Comparison of ENCODE assay signal across 21 cellular contexts in genomic region chr3:52002768-52003167, GRCh38. TPM values are rescaled to one million over a fixed set of nuclear protein-coding genes. Genes with fewer than 3 reads are reported as not detected.
A peak's percentile ranks its signal among the peaks of the same experiment; 100 is the strongest.
DNase-seq lines count a peak whose midpoint lies in the region; ATAC-seq, FAIRE-seq and TF ChIP-seq lines count a peak whose summit lies in the region.
"Had no signal": no experiment of that assay in that cellular context is flagged by ENCODE, and none has a peak within 500 bp of the region (broad histone marks: within the 10 kb centered on the region; RNA-seq: fewer than 3 reads in every experiment).

No MANE protein-coding gene starts in this region.

- 43% methylated on average over 6 of the region's 6 CpGs; no CpG with 5 or more reads in 1 of the 2 experiments for WGBS in H1 (ENCODE audit: extremely low coverage in 1 of 2, insufficient coverage in 1 of 2, insufficient read length in 1 of 2, insufficient replicate concordance in 2 of 2, low coverage in 1 of 2, low lambda C conversion rate in 2 of 2, missing lambda C conversion rate in 1 of 2), 2 experiments

- H3K4ac ChIP-seq in H1 (replicated peaks; ENCODE audit: insufficient read length, low read depth, low read length) = no peak overlapping the region

- H4K5ac ChIP-seq in H1 (ENCODE audit: insufficient read length, low read depth, low read length) = no peak overlapping the region

- TF ChIP-seq POLR2A in H1 (IDR thresholded peaks at IDR 0.05; ENCODE audit: control extremely low read depth in 1 of 2, low read depth in 2 of 2, low read length in 2 of 2) = no peak

- H3K23ac ChIP-seq in H1 (ENCODE audit: insufficient read length) = no peak overlapping the region

- H2BK12ac ChIP-seq in H1 (ENCODE audit: low read depth, low read length) = no peak overlapping the region

- no peak overlapping the region for H3K14ac ChIP-seq in H1 (ENCODE audit: insufficient read length)

- no peak overlapping the region for H3K9ac ChIP-seq in H1 (replicated peaks in 1 of 4; ENCODE audit: extremely low read depth in 1 of 4, low read depth in 3 of 4, low read length in 3 of 4)
- H3K9ac ChIP-seq: KMS-11, SK-N-SH had no signal

- no peak overlapping the region for H2BK120ac ChIP-seq in H1 (replicated peaks; ENCODE audit: low read depth, low read length)

- POLR2A ChIA-PET in RWPE1 (lab: Yijun Ruan, JAX; ENCODE audit: low non-redundant PET) = no interaction called here
- POLR2A ChIA-PET in H1 (lab: Charles Lee; ENCODE audit: partially characterized antibody) = interaction anchor here (0.9 to 3.8 kb wide), 7 partner anchors 8 to 152 kb away, joined by 3 to 24 read pairs (median 5); partner anchors contain the start of genes DUSP7 and POC1A

- H2BK20ac ChIP-seq in H1 (ENCODE audit: low read length) = no peak overlapping the region

- H4K20me1 ChIP-seq in H1 (replicated peaks in 1 of 2; ENCODE audit: control insufficient read depth in 1 of 2, insufficient read depth in 2 of 2, low read length in 2 of 2) = no peaks in the 10 kb centered on the region

- H3K18ac ChIP-seq in H1 (ENCODE audit: extremely low read depth, low read length) = no peak overlapping the region

- DNase-seq in H7 (peak; percentile 79), RWPE1 (ENCODE audit: low spot score) (no peak), H1 (ENCODE audit: low read depth in 1 of 2, low spot score in 2 of 2) (peak in 1 of 2 experiments; percentile 59), DMS 273 treated with DMSO at 0.1 percent for 48 hours (lab: John Stamatoyannopoulos, UW) (no peak), DMS 273 (lab: John Stamatoyannopoulos, UW; ENCODE audit: unreplicated experiment) (no peak)
- DNase-seq: BE2C; CD4-positive, CD25-positive, alpha-beta regulatory T cell; DND-41; HCEC 1CT; NCI-H1105; NCI-H146; NCI-H2029 treated with DMSO at 0.1 percent for 48 hours; NCI-H2171 treated with DMSO at 0.1 percent for 48 hours; NCI-H526; PC-3; SIG-M5; SK-N-SH had no signal

- CTCF ChIA-PET in RWPE1 (lab: Yijun Ruan, JAX) = interaction anchor here (0.7 to 1.2 kb wide), 2 partner anchors 20 to 38 kb away, joined by 3 read pairs; no protein-coding TSS in a partner anchor
- CTCF ChIA-PET in H1 (lab: Charles Lee; ENCODE audit: partially characterized antibody) = interaction anchor here (0.7 to 24.7 kb wide), 33 partner anchors 10 to 386 kb away, joined by 3 to 984 read pairs (median 8); partner anchors contain the start of genes ABHD14A, ABHD14B, ACY1 and DUSP7

- H3K27me3 ChIP-seq in H7 (ENCODE audit: control insufficient read depth, insufficient read depth, low read length) (no peaks in the 10 kb centered on the region), H1 (replicated peaks in 1 of 4; ENCODE audit: control insufficient read depth in 3 of 4, extremely low read depth in 1 of 4, insufficient read depth in 3 of 4, low read length in 3 of 4) (no peaks in the 10 kb centered on the region; a peak in 2 of 7 replicates), neuron (ENCODE audit: insufficient read depth, low read length) (no peaks in the 10 kb centered on the region)
- H3K27me3 ChIP-seq: BE2C had no signal

- H2AK5ac ChIP-seq in H1 (ENCODE audit: low read depth, low read length) = no peak overlapping the region

- H3K27ac ChIP-seq in RWPE1 (peak overlapping the region; percentile 58), H1 (ENCODE audit: low read depth, low read length) (no peak overlapping the region)
- H3K27ac ChIP-seq: KMS-11 had no signal

- H3K4me1 ChIP-seq in H1 (replicated peaks in 1 of 4; ENCODE audit: control insufficient read depth in 3 of 4, insufficient read depth in 4 of 4, low read length in 3 of 4) = peaks cover 10 to 52% (median 34%) of the 10 kb centered on the region in 4 experiments
- peaks cover 51% of the 10 kb centered on the region for H3K4me1 ChIP-seq in neuron (ENCODE audit: insufficient read depth, low read length)

- H4K8ac ChIP-seq in H1 (ENCODE audit: extremely low read depth, insufficient read depth, low read length) = no peak overlapping the region

- no peak overlapping the region for H2BK15ac ChIP-seq in H1 (ENCODE audit: low read length)

- no peaks in the 10 kb centered on the region for H3K79me1 ChIP-seq in H1 (ENCODE audit: low read depth, low read length)

- H3K4me3 ChIP-seq in H7 (ENCODE audit: insufficient read depth, low read depth, low read length) (no peak overlapping the region), H1 (ENCODE audit: extremely low read depth in 1 of 4, insufficient read depth in 2 of 4, low read depth in 3 of 4, low read length in 4 of 4) (peak overlapping the region in 3 of 4 experiments; percentile 8 to 10 (median 9); a peak in 3 of 8 replicates), neuron (ENCODE audit: low read length) (peak overlapping the region; percentile 32)
- H3K4me3 ChIP-seq: GM12878 had no signal

- TF ChIP-seq EP300 in H1 (IDR thresholded peaks at IDR 0.05; ENCODE audit: borderline replicate concordance in 1 of 2, low read depth in 2 of 2, low read length in 2 of 2) = no peak

- H2AFZ ChIP-seq in H1 (ENCODE audit: low read length) (0 out of 2 replicates have a peak overlapping the region, but pooled peaks have one; percentile 42), neuron (ENCODE audit: low read depth, low read length) (peak overlapping the region; percentile 23)

- TF ChIP-seq CTCF in RWPE1 (conservative IDR thresholded peaks at IDR 0.05; ENCODE audit: low read depth) (no peak), H1 (IDR thresholded peaks at IDR 0.05; ENCODE audit: control extremely low read depth in 1 of 3, insufficient read depth in 1 of 3, low read depth in 1 of 3, low read length in 3 of 3) (no peak)

- peak overlapping the region; percentile 24 to 50; a peak in 3 of 4 replicates for H3K4me2 ChIP-seq in H1 (ENCODE audit: insufficient read depth in 1 of 2, low read depth in 2 of 2, low read length in 2 of 2)
- H3K4me2 ChIP-seq: KMS-11, SK-N-SH had no signal

- FAIRE-seq in H1 (lab: Jason Lieb, UNC) = no peak
- FAIRE-seq: GM12878 had no signal

- peaks cover 3% of the 10 kb centered on the region; the same call in 1 of the 2 replicates for H3K23me2 ChIP-seq in H1 (ENCODE audit: low read depth, low read length)

- no peak overlapping the region for H3K56ac ChIP-seq in H1 (replicated peaks; ENCODE audit: insufficient read length, low read depth, low read length)

- no peaks in the 10 kb centered on the region for H3K36me3 ChIP-seq in H7 (replicated peaks; ENCODE audit: control insufficient read depth, insufficient read depth, low read length)
- no peaks in the 10 kb centered on the region for H3K36me3 ChIP-seq in H1 (ENCODE audit: control insufficient read depth in 2 of 4, insufficient read depth in 4 of 4, low read length in 3 of 4)
- no peaks in the 10 kb centered on the region for H3K36me3 ChIP-seq in neuron (ENCODE audit: insufficient read depth, low read length)
- H3K36me3 ChIP-seq: BE2C had no signal

- TF ChIP-seq RAD21 in H1 (IDR thresholded peaks at IDR 0.05 in 1 of 2, conservative IDR thresholded peaks at IDR 0.05 in 1 of 2; ENCODE audit: low read depth in 2 of 2, low read length in 2 of 2) = no peak

- no peaks in the 10 kb centered on the region for H3K79me2 ChIP-seq in H1 (ENCODE audit: control insufficient read depth in 1 of 2, insufficient read depth in 2 of 2, low read length in 2 of 2)

- H4K91ac ChIP-seq in H1 (replicated peaks; ENCODE audit: insufficient read length, low read length) = no peak overlapping the region

- ATAC-seq in GM21786 (IDR thresholded peaks at IDR 0.05; ENCODE audit: unreplicated experiment) = no peak
- ATAC-seq: GM12878, PC-3 had no signal

- H3K9me3 ChIP-seq in H1 (ENCODE audit: insufficient read depth in 2 of 2, low read depth in 1 of 2, low read length in 1 of 2) (no peaks in the 10 kb centered on the region), neuron (ENCODE audit: low read length) (no peaks in the 10 kb centered on the region)
- H3K9me3 ChIP-seq: BE2C, SK-N-SH had no signal

- no peak overlapping the region for H2BK5ac ChIP-seq in H1 (ENCODE audit: low read depth, low read length)

RNA-seq across cellular contexts. Expression of gene RPL29, which starts 7.1 kb away (rescaled TPM):
- total RNA-seq in H7 (2014; rRNA removed; shearing (Covaris generic)) = 1,001 and 1,107 TPM in 2 replicates
- total RNA-seq in H1 (2021; fragmentation: NEBNext Ultra II Directional; extraction: Animal tissue kit (Norgen Biotek cat#: 25700)) = 1,467 and 1,476 TPM in 2 replicates
- 2,660 and 3,062 TPM in 2 replicates for polyA plus RNA-seq in H1 (2011; rRNA removed)
- 3,021 TPM for polyA plus RNA-seq in H1 (2011; cell fraction: cytosol; rRNA removed)
- 1,988 TPM for polyA plus RNA-seq in H1 (2011; cell fraction: nucleus; rRNA removed)
- polyA plus RNA-seq in H1 (2012, experiment 1 of 2) = 2,347 to 2,838 TPM (median 2,522 TPM) in 4 replicates
- 3,643 TPM for polyA plus RNA-seq in H1 (2012, experiment 2 of 2)
- polyA plus RNA-seq in H1 (2013, experiment 1 of 2) = 2,053 TPM
- 1,963 TPM for polyA plus RNA-seq in H1 (2013, experiment 2 of 2)
- 1,098 and 1,191 TPM in 2 replicates for polyA minus RNA-seq in H1 (2011; rRNA and poly(A)+ RNA removed)
- 1,141 TPM for polyA minus RNA-seq in H1 (2011; cell fraction: cytosol; rRNA and poly(A)+ RNA removed)
- polyA minus RNA-seq in H1 (2011; cell fraction: nucleus; rRNA and poly(A)+ RNA removed) = 716 TPM

RNA-seq across cellular contexts. Expression of gene ACY1, which starts 19.4 kb away (rescaled TPM):
- total RNA-seq in H7 (2014; rRNA removed; shearing (Covaris generic)) = 97.7 and 101 TPM in 2 replicates
- 45.5 and 48.3 TPM in 2 replicates for total RNA-seq in H1 (2021; fragmentation: NEBNext Ultra II Directional; extraction: Animal tissue kit (Norgen Biotek cat#: 25700))
- 113 and 189 TPM in 2 replicates for polyA plus RNA-seq in H1 (2011; rRNA removed)
- polyA plus RNA-seq in H1 (2011; cell fraction: cytosol; rRNA removed) = 84.0 TPM
- 135 TPM for polyA plus RNA-seq in H1 (2011; cell fraction: nucleus; rRNA removed)
- 34.5 to 75.6 TPM (median 65.5 TPM) in 4 replicates for polyA plus RNA-seq in H1 (2012, experiment 1 of 2)
- polyA plus RNA-seq in H1 (2012, experiment 2 of 2) = 75.0 TPM
- polyA plus RNA-seq in H1 (2013, experiment 1 of 2) = 33.1 TPM
- 31.7 TPM for polyA plus RNA-seq in H1 (2013, experiment 2 of 2)
- polyA minus RNA-seq in H1 (2011; rRNA and poly(A)+ RNA removed) = 58.7 and 82.2 TPM in 2 replicates
- 40.8 TPM for polyA minus RNA-seq in H1 (2011; cell fraction: cytosol; rRNA and poly(A)+ RNA removed)
- 47.3 TPM for polyA minus RNA-seq in H1 (2011; cell fraction: nucleus; rRNA and poly(A)+ RNA removed)

RNA-seq across cellular contexts. Expression of gene ABHD14A, which starts 27.9 kb away (rescaled TPM):
- total RNA-seq in H7 (2014; rRNA removed; shearing (Covaris generic)) = 7.5 and 7.7 TPM in 2 replicates
- 1.8 and 4.6 TPM in 2 replicates for total RNA-seq in H1 (2021; fragmentation: NEBNext Ultra II Directional; extraction: Animal tissue kit (Norgen Biotek cat#: 25700))
- polyA plus RNA-seq in H1 (2011; rRNA removed) = 9.8 and 12.4 TPM in 2 replicates
- polyA plus RNA-seq in H1 (2011; cell fraction: cytosol; rRNA removed) = 8.7 TPM
- 6.5 TPM for polyA plus RNA-seq in H1 (2011; cell fraction: nucleus; rRNA removed)
- 2.7 to 5.2 TPM (median 4.4 TPM) in 4 replicates for polyA plus RNA-seq in H1 (2012, experiment 1 of 2)
- 6.5 TPM for polyA plus RNA-seq in H1 (2012, experiment 2 of 2)
- polyA plus RNA-seq in H1 (2013, experiment 1 of 2) = 5.2 TPM
- polyA plus RNA-seq in H1 (2013, experiment 2 of 2) = 5.6 TPM
- 1.7 and 1.9 TPM in 2 replicates for polyA minus RNA-seq in H1 (2011; rRNA and poly(A)+ RNA removed)
- not detected for polyA minus RNA-seq in H1 (2011; cell fraction: cytosol; rRNA and poly(A)+ RNA removed)
- polyA minus RNA-seq in H1 (2011; cell fraction: nucleus; rRNA and poly(A)+ RNA removed) = 1.6 TPM

RNA-seq across cellular contexts. Expression of gene ABHD14B, which starts 28.9 kb away (rescaled TPM):
- 20.8 and 24.3 TPM in 2 replicates for total RNA-seq in H7 (2014; rRNA removed; shearing (Covaris generic))
- total RNA-seq in H1 (2021; fragmentation: NEBNext Ultra II Directional; extraction: Animal tissue kit (Norgen Biotek cat#: 25700)) = 5.8 and 6.1 TPM in 2 replicates
- polyA plus RNA-seq in H1 (2011; rRNA removed) = 18.0 and 20.0 TPM in 2 replicates
- polyA plus RNA-seq in H1 (2011; cell fraction: cytosol; rRNA removed) = 19.8 TPM
- polyA plus RNA-seq in H1 (2011; cell fraction: nucleus; rRNA removed) = 29.6 TPM
- polyA plus RNA-seq in H1 (2012, experiment 1 of 2) = 6.0 to 11.2 TPM (median 9.3 TPM) in 4 replicates
- polyA plus RNA-seq in H1 (2012, experiment 2 of 2) = 8.3 TPM
- polyA plus RNA-seq in H1 (2013, experiment 1 of 2) = 4.5 TPM
- polyA plus RNA-seq in H1 (2013, experiment 2 of 2) = 4.5 TPM
- polyA minus RNA-seq in H1 (2011; rRNA and poly(A)+ RNA removed) = 11.7 and 13.7 TPM in 2 replicates
- polyA minus RNA-seq in H1 (2011; cell fraction: cytosol; rRNA and poly(A)+ RNA removed) = 9.2 TPM
- 12.2 TPM for polyA minus RNA-seq in H1 (2011; cell fraction: nucleus; rRNA and poly(A)+ RNA removed)

RNA-seq across cellular contexts. Expression of gene PCBP4, which starts 35.5 kb away (rescaled TPM):
- 29.4 and 48.1 TPM in 2 replicates for total RNA-seq in H7 (2014; rRNA removed; shearing (Covaris generic))
- 16.4 and 19.6 TPM in 2 replicates for total RNA-seq in H1 (2021; fragmentation: NEBNext Ultra II Directional; extraction: Animal tissue kit (Norgen Biotek cat#: 25700))
- 34.1 and 51.2 TPM in 2 replicates for polyA plus RNA-seq in H1 (2011; rRNA removed)
- 41.2 TPM for polyA plus RNA-seq in H1 (2011; cell fraction: cytosol; rRNA removed)
- 89.0 TPM for polyA plus RNA-seq in H1 (2011; cell fraction: nucleus; rRNA removed)
- 15.1 to 28.4 TPM (median 24.5 TPM) in 4 replicates for polyA plus RNA-seq in H1 (2012, experiment 1 of 2)
- 20.6 TPM for polyA plus RNA-seq in H1 (2012, experiment 2 of 2)
- 12.3 TPM for polyA plus RNA-seq in H1 (2013, experiment 1 of 2)
- polyA plus RNA-seq in H1 (2013, experiment 2 of 2) = 12.9 TPM
- 12.4 and 14.2 TPM in 2 replicates for polyA minus RNA-seq in H1 (2011; rRNA and poly(A)+ RNA removed)
- polyA minus RNA-seq in H1 (2011; cell fraction: cytosol; rRNA and poly(A)+ RNA removed) = 13.5 TPM
- 15.1 TPM for polyA minus RNA-seq in H1 (2011; cell fraction: nucleus; rRNA and poly(A)+ RNA removed)
